Comparison of ENCODE assay signal across 21 cellular contexts in genomic region chr2:164335128-164335527, GRCh38.
DNase-seq lines count a peak whose midpoint lies in the region; ATAC-seq, FAIRE-seq and TF ChIP-seq lines count a peak whose summit lies in the region.
"Had no signal": no experiment of that assay in that cellular context is flagged by ENCODE, and none has a peak within 500 bp of the region (broad histone marks: within the 10 kb centered on the region; RNA-seq: fewer than 3 reads in every experiment).

No MANE protein-coding gene starts in this region.

- H3K36me3 ChIP-seq in H1 (ENCODE audit: control insufficient read depth in 2 of 4, insufficient read depth in 4 of 4, low read length in 3 of 4) (no peaks in the 10 kb centered on the region), iPS DF 6.9 (ENCODE audit: control insufficient read depth, insufficient read depth, low read length) (no peaks in the 10 kb centered on the region)

- no peak overlapping the region for H2AK5ac ChIP-seq in H1 (ENCODE audit: low read depth, low read length)

- H3K4me3 ChIP-seq in H1 (ENCODE audit: extremely low read depth in 1 of 4, insufficient read depth in 2 of 4, low read depth in 3 of 4, low read length in 4 of 4) (peak overlapping the region in 1 of 4 experiments; percentile 2; a peak in 1 of 8 replicates), iPS DF 6.9 (ENCODE audit: low read length) (no peak overlapping the region)
- H3K4me3 ChIP-seq: GM12878 had no signal

- no peaks in the 10 kb centered on the region for H3K4me1 Mint-ChIP-seq in activated CD8-positive, alpha-beta memory T cell treated with anti-CD3 and anti-CD28 coated beads, Interleukin-2, amount 10 ng/mL, durations not matched to agents 7 days and 5 days
- no peaks in the 10 kb centered on the region for H3K4me1 Mint-ChIP-seq in type B pancreatic cell (ENCODE audit: unreplicated experiment)
- H3K4me1 Mint-ChIP-seq: CD14-positive monocyte, IgD-negative memory B cell had no signal

- H3K27ac Mint-ChIP-seq in activated CD8-positive, alpha-beta memory T cell treated with anti-CD3 and anti-CD28 coated beads, Interleukin-2, amount 10 ng/mL, durations not matched to agents 7 days and 5 days: no peak overlapping the region
- H3K27ac Mint-ChIP-seq in type B pancreatic cell: no peak overlapping the region
- H3K27ac Mint-ChIP-seq: CD14-positive monocyte; CD8-positive, alpha-beta T cell; IgD-negative memory B cell had no signal

- FAIRE-seq in H1 (lab: Jason Lieb, UNC): no peak
- FAIRE-seq: D721Med, GM12878, GM18507 had no signal

- no peak overlapping the region for H3K18ac ChIP-seq in H1 (ENCODE audit: extremely low read depth, low read length)

- TF ChIP-seq EP300 in H1 (IDR thresholded peaks at IDR 0.05; ENCODE audit: borderline replicate concordance in 1 of 2, low read depth in 2 of 2, low read length in 2 of 2): no peak

- no peak for TF ChIP-seq POLR2A in H1 (IDR thresholded peaks at IDR 0.05; ENCODE audit: control extremely low read depth in 1 of 2, low read depth in 2 of 2, low read length in 2 of 2)

- H2BK120ac ChIP-seq in H1 (replicated peaks; ENCODE audit: low read depth, low read length): no peak overlapping the region

- H3K4me3 Mint-ChIP-seq in activated CD8-positive, alpha-beta memory T cell treated with anti-CD3 and anti-CD28 coated beads, Interleukin-2, amount 10 ng/mL, durations not matched to agents 7 days and 5 days: no peak overlapping the region
- no peak overlapping the region for H3K4me3 Mint-ChIP-seq in type B pancreatic cell
- H3K4me3 Mint-ChIP-seq: CD14-positive monocyte; CD8-positive, alpha-beta T cell; IgD-negative memory B cell had no signal

- no peaks in the 10 kb centered on the region for H3K79me1 ChIP-seq in H1 (ENCODE audit: low read depth, low read length)

- no peak overlapping the region for H3K9ac ChIP-seq in H1 (replicated peaks in 1 of 4; ENCODE audit: extremely low read depth in 1 of 4, low read depth in 3 of 4, low read length in 3 of 4)

- TF ChIP-seq RAD21 in H1 (IDR thresholded peaks at IDR 0.05 in 1 of 2, conservative IDR thresholded peaks at IDR 0.05 in 1 of 2; ENCODE audit: low read depth in 2 of 2, low read length in 2 of 2): no peak

- H3K23me2 ChIP-seq in H1 (ENCODE audit: low read depth, low read length): no peaks in the 10 kb centered on the region

- no peak overlapping the region for H2AFZ ChIP-seq in H1 (ENCODE audit: low read length)

- no peaks in the 10 kb centered on the region for H3K27me3 Mint-ChIP-seq in activated CD8-positive, alpha-beta memory T cell treated with anti-CD3 and anti-CD28 coated beads, Interleukin-2, amount 10 ng/mL, durations not matched to agents 7 days and 5 days
- H3K27me3 Mint-ChIP-seq in type B pancreatic cell: no peaks in the 10 kb centered on the region
- H3K27me3 Mint-ChIP-seq: IgD-negative memory B cell had no signal

- no peak overlapping the region for H2BK15ac ChIP-seq in H1 (ENCODE audit: low read length)

- CTCF ChIA-PET in H1 (lab: Charles Lee; ENCODE audit: partially characterized antibody): no interaction called here
- CTCF ChIA-PET in activated CD8-positive, alpha-beta memory T cell treated with anti-CD3 and anti-CD28 coated beads, Interleukin-2, amount 10 ng/mL, durations not matched to agents 7 days and 5 days (lab: Charles Lee): no interaction called here

- POLR2A ChIA-PET in H1 (lab: Charles Lee; ENCODE audit: partially characterized antibody): interaction anchor here (1.0 kb wide), 1 partner anchor 600 kb away, joined by 3 read pairs; no protein-coding TSS in a partner anchor

- no peaks in the 10 kb centered on the region for H4K20me1 ChIP-seq in H1 (replicated peaks in 1 of 2; ENCODE audit: control insufficient read depth in 1 of 2, insufficient read depth in 2 of 2, low read length in 2 of 2)

- WGBS in H1 (ENCODE audit: extremely low coverage in 1 of 2, insufficient coverage in 1 of 2, insufficient read length in 1 of 2, insufficient replicate concordance in 2 of 2, low coverage in 1 of 2, low lambda C conversion rate in 2 of 2, missing lambda C conversion rate in 1 of 2), 2 experiments: 90% methylated on average over 2 of the region's 2 CpGs; no CpG with 5 or more reads in 1 of the 2 experiments
- no CpG with 5 or more reads among the region's 2 CpGs for WGBS in iPS DF 6.9 (ENCODE audit: insufficient coverage, insufficient read length)

- TF ChIP-seq CTCF in H1 (IDR thresholded peaks at IDR 0.05; ENCODE audit: control extremely low read depth in 1 of 3, insufficient read depth in 1 of 3, low read depth in 1 of 3, low read length in 3 of 3): no peak
- TF ChIP-seq CTCF in type B pancreatic cell (conservative IDR thresholded peaks at IDR 0.05): no peak

- no peak overlapping the region for H4K91ac ChIP-seq in H1 (replicated peaks; ENCODE audit: insufficient read length, low read length)

- H3K9me3 ChIP-seq in H1 (ENCODE audit: insufficient read depth in 2 of 2, low read depth in 1 of 2, low read length in 1 of 2): no peaks in the 10 kb centered on the region
- no peaks in the 10 kb centered on the region for H3K9me3 ChIP-seq in iPS DF 6.9 (ENCODE audit: control insufficient read depth, insufficient read depth, low read length)

- H3K4ac ChIP-seq in H1 (replicated peaks; ENCODE audit: insufficient read length, low read depth, low read length): no peak overlapping the region

- no peak overlapping the region for H4K8ac ChIP-seq in H1 (ENCODE audit: extremely low read depth, insufficient read depth, low read length)

- H2BK5ac ChIP-seq in H1 (ENCODE audit: low read depth, low read length): no peak overlapping the region

- H4K5ac ChIP-seq in H1 (ENCODE audit: insufficient read length, low read depth, low read length): no peak overlapping the region

- H3K4me2 ChIP-seq in H1 (ENCODE audit: insufficient read depth in 1 of 2, low read depth in 2 of 2, low read length in 2 of 2): peak overlapping the region; percentile 16 to 22; a peak in 1 of 4 replicates

- H3K4me1 ChIP-seq in H1 (replicated peaks in 1 of 4; ENCODE audit: control insufficient read depth in 3 of 4, insufficient read depth in 4 of 4, low read length in 3 of 4): peaks cover 0 to 6% (median 4%) of the 10 kb centered on the region in 4 experiments; a peak in 3 of 7 replicates
- H3K4me1 ChIP-seq in iPS DF 6.9 (ENCODE audit: control insufficient read depth, insufficient read depth, low read length): no peaks in the 10 kb centered on the region; the same call in 1 of the 2 replicates

- H3K23ac ChIP-seq in H1 (ENCODE audit: insufficient read length): no peak overlapping the region

- H3K9me3 Mint-ChIP-seq in activated CD8-positive, alpha-beta memory T cell treated with anti-CD3 and anti-CD28 coated beads, Interleukin-2, amount 10 ng/mL, durations not matched to agents 7 days and 5 days (ENCODE audit: low read depth): no peaks in the 10 kb centered on the region
- no peaks in the 10 kb centered on the region for H3K9me3 Mint-ChIP-seq in type B pancreatic cell

- no peak for ATAC-seq in activated CD8-positive, alpha-beta memory T cell treated with anti-CD3 and anti-CD28 coated beads, Interleukin-2, amount 10 ng/mL, durations not matched to agents 7 days and 5 days
- ATAC-seq in GM19324 (IDR thresholded peaks at IDR 0.05; ENCODE audit: low FRiP score, unreplicated experiment): no peak
- ATAC-seq: CD8-positive, alpha-beta T cell; GM12878; HCT116 had no signal

- no peak overlapping the region for H3K14ac ChIP-seq in H1 (ENCODE audit: insufficient read length)

- no peak overlapping the region for H3K27ac ChIP-seq in H1 (ENCODE audit: low read depth, low read length)
- no peak overlapping the region for H3K27ac ChIP-seq in iPS DF 6.9 (ENCODE audit: low read length)
- H3K27ac ChIP-seq: 22Rv1, HL-60 had no signal

- no peaks in the 10 kb centered on the region for H3K36me3 Mint-ChIP-seq in activated CD8-positive, alpha-beta memory T cell treated with anti-CD3 and anti-CD28 coated beads, Interleukin-2, amount 10 ng/mL, durations not matched to agents 7 days and 5 days
- H3K36me3 Mint-ChIP-seq in type B pancreatic cell: no peaks in the 10 kb centered on the region
- H3K36me3 Mint-ChIP-seq: CD14-positive monocyte; CD8-positive, alpha-beta T cell; IgD-negative memory B cell had no signal

- H2BK12ac ChIP-seq in H1 (ENCODE audit: low read depth, low read length): no peak overlapping the region

- no peak overlapping the region for H2BK20ac ChIP-seq in H1 (ENCODE audit: low read length)

- H3K27me3 ChIP-seq in H1 (replicated peaks in 1 of 4; ENCODE audit: control insufficient read depth in 3 of 4, extremely low read depth in 1 of 4, insufficient read depth in 3 of 4, low read length in 3 of 4) (no peaks in the 10 kb centered on the region), iPS DF 6.9 (ENCODE audit: control insufficient read depth, insufficient read depth, low read length) (no peaks in the 10 kb centered on the region)

- no peak overlapping the region for H3K56ac ChIP-seq in H1 (replicated peaks; ENCODE audit: insufficient read length, low read depth, low read length)

- peak; percentile 21 for DNase-seq in DMS53 (lab: John Stamatoyannopoulos, UW)
- DNase-seq in DMS53 treated with DMSO at 0.1 percent for 48 hours (lab: John Stamatoyannopoulos, UW; ENCODE audit: unreplicated experiment): no peak
- DNase-seq in H1 (ENCODE audit: low read depth in 1 of 2, low spot score in 2 of 2): no peak
- DNase-seq in iPS DF 6.9 (ENCODE audit: low read depth, low spot score): peak; percentile 16
- no peak for DNase-seq in activated CD8-positive, alpha-beta memory T cell treated with anti-CD3 and anti-CD28 coated beads, Interleukin-2, amount 10 ng/mL, durations not matched to agents 7 days and 5 days
- DNase-seq in type B pancreatic cell (ENCODE audit: extremely low spot score, unreplicated experiment): no peak
- DNase-seq in NCI-H510A treated with DMSO at 0.1 percent for 48 hours (lab: John Stamatoyannopoulos, UW): no peak
- DNase-seq: CD8-positive, alpha-beta T cell; COR-L47; DMS153; GF-D8; GOT3 had no signal

- H3K79me2 ChIP-seq in H1 (ENCODE audit: control insufficient read depth in 1 of 2, insufficient read depth in 2 of 2, low read length in 2 of 2): no peaks in the 10 kb centered on the region

TF ChIP-seq in H1, 55 proteins besides CTCF, POLR2A, EP300 and RAD21 (continues in another document):
- TF ChIP-seq MAX (IDR thresholded peaks at IDR 0.05) (no peak), SP2 (IDR thresholded peaks at IDR 0.05; ENCODE audit: low read length) (no peak), FOSL1 (IDR thresholded peaks at IDR 0.05; ENCODE audit: insufficient read depth, low read depth, low read length) (no peak), SIN3A (conservative IDR thresholded peaks at IDR 0.05 in 1 of 2, IDR thresholded peaks at IDR 0.05 in 1 of 2; ENCODE audit: low read depth in 1 of 2, low read length in 2 of 2) (no peak), KDM4A (IDR thresholded peaks at IDR 0.05; ENCODE audit: low read depth, low read length, severe bottlenecking) (no peak), RBBP5 (IDR thresholded peaks at IDR 0.05; ENCODE audit: borderline replicate concordance, low read depth, low read length) (no peak), NANOG (IDR thresholded peaks at IDR 0.05; ENCODE audit: insufficient read depth, low read depth, low read length, poor library complexity, severe bottlenecking) (no peak), CBX8 (IDR thresholded peaks at IDR 0.05; ENCODE audit: borderline replicate concordance, low read depth, low read length) (no peak)

Comparison
In these comparisons a context has a peak if more than half of its experiments do, and no peak if none do; other contexts are left out.
1. DNase-seq: peak in DMS53 (single experiment) and iPS DF 6.9 (single experiment); none in DMS53 treated with DMSO at 0.1 percent for 48 hours (single experiment), H1 (0 of 2), activated CD8-positive, alpha-beta memory T cell treated with anti-CD3 and anti-CD28 coated beads, Interleukin-2, amount 10 ng/mL, durations not matched to agents 7 days and 5 days (single experiment), type B pancreatic cell (single experiment) and NCI-H510A treated with DMSO at 0.1 percent for 48 hours (single experiment).